ENCODE assay signal across 8 cellular contexts in the genomic region with DNA sequence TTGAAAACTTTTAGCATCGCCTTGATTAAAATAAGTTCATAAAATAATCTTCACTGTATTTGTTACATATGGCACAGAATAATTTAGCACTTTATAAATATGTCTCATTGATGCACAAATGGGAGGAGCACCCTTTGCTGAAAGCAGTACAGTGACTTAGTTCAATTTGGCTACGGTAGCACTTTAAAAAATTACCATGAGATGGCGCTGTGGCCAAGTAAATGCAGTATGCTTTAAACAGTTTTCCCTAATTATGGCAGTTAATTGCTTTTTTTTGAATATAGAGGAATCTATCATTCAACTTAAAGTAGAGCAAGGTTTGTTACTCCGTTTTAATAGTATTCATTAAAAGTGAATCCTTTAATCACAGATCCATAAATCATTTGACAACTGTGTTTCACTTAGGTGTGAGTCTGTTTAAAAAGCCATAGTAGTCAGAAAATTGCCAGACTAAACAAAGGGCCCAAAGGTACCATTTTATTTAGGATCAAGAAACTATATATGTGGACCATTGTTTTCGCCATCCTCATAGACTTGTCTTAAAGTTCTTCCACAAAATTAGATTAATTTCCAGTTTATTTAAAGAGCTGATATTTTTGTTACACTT. TPM values are rescaled to one million over a fixed set of nuclear protein-coding genes. Genes with fewer than 3 reads are reported as not detected.
DNase-seq lines count a peak whose midpoint lies in the region; ATAC-seq and TF ChIP-seq lines count a peak whose summit lies in the region.

No MANE protein-coding gene starts in this region.

- DNase-seq in cardiac muscle cell (ENCODE audit: low read depth in 1 of 2, low spot score in 1 of 2) (peak; percentile 66 to 71), Right ventricle myocardium superior (no peak), KG1 (lab: John Stamatoyannopoulos, UW) (peak; percentile 75), SK-N-SH (peak; percentile 33), dorsolateral prefrontal cortex (peak in 4 of 10 donors; percentile 14 to 58 (median 24)), mucosa of gallbladder (ENCODE audit: low spot score) (peak; percentile 34), H7 (no peak)

- 2% methylated on average over 5 of the region's 5 CpGs for WGBS in SK-N-SH (ENCODE audit: low lambda C conversion rate)

- POLR2A ChIA-PET in SK-N-SH (lab: Yijun Ruan, JAX) = no interaction called here

- no peak for TF ChIP-seq EP300 in SK-N-SH (IDR thresholded peaks at IDR 0.05; ENCODE audit: borderline replicate concordance in 1 of 2, low read depth in 1 of 2, low read length in 1 of 2)

- H3K4me2 ChIP-seq in SK-N-SH = no peak overlapping the region

- H3K36me3 ChIP-seq in cardiac muscle cell (no peaks in the 10 kb centered on the region), SK-N-SH (replicated peaks in 1 of 2; ENCODE audit: control insufficient read depth in 1 of 2, insufficient read depth in 2 of 2, low read length in 1 of 2) (no peaks in the 10 kb centered on the region), H7 (replicated peaks; ENCODE audit: control insufficient read depth, insufficient read depth, low read length) (no peaks in the 10 kb centered on the region)

- no peaks in the 10 kb centered on the region for H3F3A ChIP-seq in SK-N-SH (replicated peaks; ENCODE audit: insufficient read depth)

- TF ChIP-seq CTCF in cardiac muscle cell (IDR thresholded peaks at IDR 0.05; ENCODE audit: low read depth, low read length) = peak; percentile 75
- TF ChIP-seq CTCF in SK-N-SH (IDR thresholded peaks at IDR 0.05) = peak; percentile 95
- peak; percentile 69 to 95 (median 84) for TF ChIP-seq CTCF in dorsolateral prefrontal cortex (IDR thresholded peaks at IDR 0.05 in 54 of 56, conservative IDR thresholded peaks at IDR 0.05 in 2 of 56; ENCODE audit: low read depth in 1 of 56, partially characterized antibody in 56 of 56)

- no peaks in the 10 kb centered on the region for H3K4me1 ChIP-seq in cardiac muscle cell (ENCODE audit: low read depth)
- no peaks in the 10 kb centered on the region for H3K4me1 ChIP-seq in SK-N-SH (ENCODE audit: control insufficient read depth in 1 of 2, insufficient read depth in 2 of 2, low read depth in 1 of 2, low read length in 1 of 2)

- CTCF ChIA-PET in SK-N-SH (lab: Yijun Ruan, JAX) = interaction anchor here (0.6 to 2.3 kb wide), 35 partner anchors 8 to 1207 kb away, joined by 3 to 30 read pairs (median 4); no protein-coding TSS in a partner anchor

- no peaks in the 10 kb centered on the region for H3K79me2 ChIP-seq in SK-N-SH (ENCODE audit: insufficient read depth)

- no peaks in the 10 kb centered on the region for H3K9me2 ChIP-seq in SK-N-SH

- H3K9me3 ChIP-seq in cardiac muscle cell (ENCODE audit: low read depth) (no peaks in the 10 kb centered on the region), SK-N-SH (no peaks in the 10 kb centered on the region)

- H3K4me3 ChIP-seq in cardiac muscle cell (no peak overlapping the region), SK-N-SH (ENCODE audit: low read depth in 2 of 2, low read length in 1 of 2) (no peak overlapping the region; a peak in 1 of 4 replicates), dorsolateral prefrontal cortex (no peak overlapping the region), H7 (ENCODE audit: insufficient read depth, low read depth, low read length) (no peak overlapping the region)

- intact Hi-C loops in Right ventricle myocardium superior (cut with DNase I) (loop anchor here (5.0 kb wide), 1 partner anchor 941 kb away; no protein-coding TSS in a partner anchor), dorsolateral prefrontal cortex (cut with DNase I) (loop anchor here (5.0 kb wide), 1 partner anchor 941 kb away; no protein-coding TSS in a partner anchor)

- H3K27me3 ChIP-seq in cardiac muscle cell (no peaks in the 10 kb centered on the region), SK-N-SH (ENCODE audit: insufficient read depth) (no peaks in the 10 kb centered on the region), dorsolateral prefrontal cortex (no peaks in the 10 kb centered on the region), H7 (ENCODE audit: control insufficient read depth, insufficient read depth, low read length) (no peaks in the 10 kb centered on the region)

- H4K20me1 ChIP-seq in SK-N-SH (ENCODE audit: insufficient read depth) = no peaks in the 10 kb centered on the region

- H3K9ac ChIP-seq in SK-N-SH = no peak overlapping the region

- H3K27ac ChIP-seq in cardiac muscle cell (no peak overlapping the region), SK-N-SH (ENCODE audit: low read depth in 2 of 2, low read length in 1 of 2) (no peak overlapping the region), dorsolateral prefrontal cortex (no peak overlapping the region)

- peak; percentile 94 for TF ChIP-seq RAD21 in SK-N-SH (IDR thresholded peaks at IDR 0.05; ENCODE audit: low read length)

- H2AFZ ChIP-seq in SK-N-SH (ENCODE audit: low read depth) = no peak overlapping the region

- ATAC-seq in Right ventricle myocardium superior (ENCODE audit: poor library complexity) (no peak), HG03439 (IDR thresholded peaks at IDR 0.05; ENCODE audit: unreplicated experiment) (no peak)

TF ChIP-seq in SK-N-SH, 30 proteins besides CTCF, POLR2A, EP300 and RAD21:
- peak; percentile 79 for TF ChIP-seq SMC3 (IDR thresholded peaks at IDR 0.05; ENCODE audit: low read depth, low read length)
- no peak for TF ChIP-seq JUND (IDR thresholded peaks at IDR 0.05)
- TF ChIP-seq, protein P1, sequence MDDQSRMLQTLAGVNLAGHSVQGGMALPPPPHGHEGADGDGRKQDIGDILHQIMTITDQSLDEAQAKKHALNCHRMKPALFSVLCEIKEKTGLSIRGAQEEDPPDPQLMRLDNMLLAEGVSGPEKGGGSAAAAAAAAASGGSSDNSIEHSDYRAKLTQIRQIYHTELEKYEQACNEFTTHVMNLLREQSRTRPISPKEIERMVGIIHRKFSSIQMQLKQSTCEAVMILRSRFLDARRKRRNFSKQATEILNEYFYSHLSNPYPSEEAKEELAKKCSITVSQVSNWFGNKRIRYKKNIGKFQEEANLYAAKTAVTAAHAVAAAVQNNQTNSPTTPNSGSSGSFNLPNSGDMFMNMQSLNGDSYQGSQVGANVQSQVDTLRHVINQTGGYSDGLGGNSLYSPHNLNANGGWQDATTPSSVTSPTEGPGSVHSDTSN (IDR thresholded peaks at IDR 0.05) = no peak
- no peak for TF ChIP-seq GABPA (IDR thresholded peaks at IDR 0.05; ENCODE audit: low read depth)
- TF ChIP-seq RFX5 (IDR thresholded peaks at IDR 0.05; ENCODE audit: low read length) = no peak

RNA-seq across cellular contexts. Expression of gene ESD, which starts 34.7 kb away (rescaled TPM):
- total RNA-seq in cardiac muscle cell (74.1 and 83.2 TPM in 2 replicates), Right ventricle myocardium superior (104 TPM), dorsolateral prefrontal cortex (10 to 100 TPM; 48.7 to 96.0 (median 74.6) TPM), mucosa of gallbladder (86.8 TPM)
- polyA plus RNA-seq in cardiac muscle cell (167 and 248 TPM in 2 replicates), SK-N-SH (2012; rRNA removed) (80.9 and 94.3 TPM in 2 replicates)
- 117 and 131 TPM in 2 replicates for polyA plus RNA-seq in SK-N-SH (2012; cell fraction: cytosol; rRNA removed)
- 35.6 and 65.1 TPM in 2 replicates for polyA plus RNA-seq in SK-N-SH (2012; cell fraction: nucleus; rRNA removed)
- total RNA-seq in H7 (2014; rRNA removed; shearing (Covaris generic)) = 119 TPM in 2 replicates

Comparison
In these comparisons a context has a peak if more than half of its experiments do, and no peak if none do; other contexts are left out.
1. DNase-seq: peak in cardiac muscle cell (2 of 2), KG1 (single experiment), SK-N-SH (single experiment) and mucosa of gallbladder (single experiment); none in Right ventricle myocardium superior (single experiment) and H7 (single experiment).
2. Peak in every context shown above with its lines, with median percentiles within 50 percentile points of each other: CTCF ChIP-seq.